Comparison of ENCODE assay signal across 14 cellular contexts in the genomic region with DNA sequence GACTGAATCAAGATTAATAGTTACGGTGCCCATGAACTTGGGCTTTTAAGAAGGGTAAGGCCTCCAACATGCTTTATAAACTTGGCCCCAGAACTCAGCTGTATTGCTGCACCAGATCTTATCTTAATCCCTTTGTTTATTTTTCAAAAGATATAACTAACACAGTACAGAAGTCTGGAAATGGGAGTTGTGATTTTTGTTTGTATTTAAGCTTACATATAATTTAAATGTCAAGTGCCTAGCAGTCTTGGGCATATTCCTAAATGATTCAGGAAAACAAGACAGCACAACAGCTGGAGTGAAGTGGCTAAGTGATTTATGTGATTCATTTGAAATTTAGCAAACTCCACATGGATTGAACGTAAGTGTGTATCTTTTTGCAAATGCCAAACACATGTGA. TPM values are rescaled to one million over a fixed set of nuclear protein-coding genes. Genes with fewer than 3 reads are reported as not detected.
DNase-seq lines count a peak whose midpoint lies in the region; ATAC-seq and TF ChIP-seq lines count a peak whose summit lies in the region.
"Had no signal": no experiment of that assay in that cellular context is flagged by ENCODE, and none has a peak within 500 bp of the region (broad histone marks: within the 10 kb centered on the region; RNA-seq: fewer than 3 reads in every experiment).

No MANE protein-coding gene starts in this region.

- TF ChIP-seq CTCF in DND-41 (IDR thresholded peaks at IDR 0.05; ENCODE audit: borderline replicate concordance, extremely low read depth, low read length, poor library complexity, severe bottlenecking) (no peak), dorsolateral prefrontal cortex (IDR thresholded peaks at IDR 0.05 in 54 of 56, conservative IDR thresholded peaks at IDR 0.05 in 2 of 56; ENCODE audit: low read depth in 1 of 56, partially characterized antibody in 56 of 56) (no peak), nephron progenitor cell (IDR thresholded peaks at IDR 0.05) (no peak), coronary artery (IDR thresholded peaks at IDR 0.05) (no peak)

- H3K9me3 Mint-ChIP-seq in T-cell (no peaks in the 10 kb centered on the region), nephron progenitor cell (no peaks in the 10 kb centered on the region)
- H3K9me3 Mint-ChIP-seq: immature natural killer cell, neural progenitor cell had no signal

- peaks cover 5% of the 10 kb centered on the region; the same call in 1 of the 2 replicates for H4K20me1 ChIP-seq in DND-41 (ENCODE audit: insufficient read depth, low read length)

- H3K36me3 Mint-ChIP-seq in T-cell: peaks cover 56% of the 10 kb centered on the region
- H3K36me3 Mint-ChIP-seq in nephron progenitor cell (ENCODE audit: low read depth): peaks cover 60% of the 10 kb centered on the region

- H3K4me1 Mint-ChIP-seq in T-cell (peaks cover 44 to 67% (median 62%) of the 10 kb centered on the region in 3 donors), nephron progenitor cell (no peaks in the 10 kb centered on the region)
- H3K4me1 Mint-ChIP-seq: neural progenitor cell had no signal

- intact Hi-C loops in dorsolateral prefrontal cortex (cut with DNase I): no loop called here

- H3K27ac ChIP-seq in DND-41 (ENCODE audit: low read length) (peak overlapping the region; percentile 19; the same call in 1 of the 2 replicates), dorsolateral prefrontal cortex (peak overlapping the region in 55 of 59 donors; percentile 12 to 86 (median 73)), coronary artery (no peak overlapping the region)
- H3K27ac ChIP-seq: neural progenitor cell had no signal

- H3K27me3 Mint-ChIP-seq in T-cell (no peaks in the 10 kb centered on the region), nephron progenitor cell (ENCODE audit: low read depth, poor library complexity) (no peaks in the 10 kb centered on the region)

- peak overlapping the region in 1 of 3 donors; percentile 32 for H3K4me3 Mint-ChIP-seq in T-cell
- H3K4me3 Mint-ChIP-seq in nephron progenitor cell: no peak overlapping the region
- H3K4me3 Mint-ChIP-seq: immature natural killer cell, neural progenitor cell had no signal

- H3K36me3 ChIP-seq in DND-41 (ENCODE audit: insufficient read depth, low read length): peaks cover 75% of the 10 kb centered on the region

- CTCF ChIA-PET in T-cell (lab: Charles Lee): interaction anchor here in 1 of 2 donors (0.6 kb wide), 1 partner anchor 18 kb away, joined by 4 read pairs; no protein-coding TSS in a partner anchor

- POLR2A ChIA-PET in T-cell (lab: Charles Lee): interaction anchor here in 1 of 2 donors (0.6 kb wide), 1 partner anchor 19 kb away, joined by 3 read pairs; no protein-coding TSS in a partner anchor

- ATAC-seq in DND-41 (ENCODE audit: insufficient read depth, low read depth) (no peak), T-cell (replicated peaks in 1 of 4) (no peak), GM19455 (IDR thresholded peaks at IDR 0.05; ENCODE audit: unreplicated experiment) (no peak)

- no peak for DNase-seq in DND-41
- DNase-seq in T-cell: no peak
- DNase-seq in dorsolateral prefrontal cortex: no peak
- no peak for DNase-seq in nephron progenitor cell
- no peak for DNase-seq in coronary artery (ENCODE audit: low spot score)
- DNase-seq in stimulated activated CD4-positive, alpha-beta T cell treated with anti-CD3 and anti-CD28 coated beads, Interleukin-12 subunit alpha, Interleukin-12 subunit beta, amount 100 ng/mL, for 4 hours: no peak
- DNase-seq in NCI-H1417 (lab: John Stamatoyannopoulos, UW): no peak
- DNase-seq: activated naive CD4-positive, alpha-beta T cell; DMS53; immature natural killer cell; NCI-H2081 treated with DMSO at 0.1 percent for 48 hours; NCI-H748 treated with DMSO at 0.1 percent for 48 hours had no signal

- H3K9ac ChIP-seq in DND-41 (ENCODE audit: low read depth, low read length): no peak overlapping the region
- H3K9ac ChIP-seq: neural progenitor cell had no signal

- no peaks in the 10 kb centered on the region for H3K9me3 ChIP-seq in DND-41 (ENCODE audit: insufficient read depth, low read length, severe bottlenecking)

- H3K4me2 ChIP-seq in DND-41 (ENCODE audit: insufficient read depth, low read length): no peak overlapping the region
- H3K4me2 ChIP-seq: neural progenitor cell had no signal

- no peaks in the 10 kb centered on the region for H3K27me3 ChIP-seq in DND-41 (ENCODE audit: insufficient read depth, low read length, poor library complexity)
- no peaks in the 10 kb centered on the region for H3K27me3 ChIP-seq in dorsolateral prefrontal cortex
- H3K27me3 ChIP-seq: neural progenitor cell had no signal

- H3K4me3 ChIP-seq in DND-41 (ENCODE audit: low read depth in 1 of 2, low read length in 2 of 2) (no peak overlapping the region), dorsolateral prefrontal cortex (peak overlapping the region in 2 of 59 donors; percentile 17 to 23), coronary artery (no peak overlapping the region)
- H3K4me3 ChIP-seq: neural progenitor cell had no signal

- H2AFZ ChIP-seq in DND-41 (ENCODE audit: low read depth, low read length): no peak overlapping the region
- H2AFZ ChIP-seq: neural progenitor cell had no signal

- H3K27ac Mint-ChIP-seq in T-cell (peak overlapping the region; percentile 66 to 81), nephron progenitor cell (peak overlapping the region; percentile 37)
- H3K27ac Mint-ChIP-seq: neural progenitor cell had no signal

- H3K79me2 ChIP-seq in DND-41 (ENCODE audit: insufficient read depth, low read length): peaks cover 7% of the 10 kb centered on the region; the same call in 1 of the 2 replicates

- peaks cover 13% of the 10 kb centered on the region for H3K4me1 ChIP-seq in DND-41 (ENCODE audit: insufficient read depth, low read length)
- H3K4me1 ChIP-seq: neural progenitor cell had no signal

RNA-seq across cellular contexts. Expression of gene NBEAL2, which starts 56.2 kb away (rescaled TPM):
- total RNA-seq in T-cell: 100 to 1,000 TPM; 141 to 206 (median 182) TPM
- total RNA-seq in dorsolateral prefrontal cortex: 10 to 100 TPM in 112 of 120 experiments, 1 to 10 TPM in 8; 8.2 to 41.7 (median 16.9) TPM

RNA-seq across cellular contexts. Expression of gene CCDC12, which starts 59.1 kb away (rescaled TPM):
- total RNA-seq in T-cell (10 to 100 TPM; 66.5 to 78.4 (median 72.8) TPM), dorsolateral prefrontal cortex (10 to 100 TPM; 30.9 to 54.9 (median 40.5) TPM)

Comparison
In these comparisons a context has a peak if more than half of its experiments do, and no peak if none do; other contexts are left out.
1. H3K27ac ChIP-seq: peak in DND-41 (single experiment) and dorsolateral prefrontal cortex (55 of 59); none in coronary artery (0 of 2).